Comparison of ENCODE assay signal across 14 cellular contexts in the genomic region with DNA sequence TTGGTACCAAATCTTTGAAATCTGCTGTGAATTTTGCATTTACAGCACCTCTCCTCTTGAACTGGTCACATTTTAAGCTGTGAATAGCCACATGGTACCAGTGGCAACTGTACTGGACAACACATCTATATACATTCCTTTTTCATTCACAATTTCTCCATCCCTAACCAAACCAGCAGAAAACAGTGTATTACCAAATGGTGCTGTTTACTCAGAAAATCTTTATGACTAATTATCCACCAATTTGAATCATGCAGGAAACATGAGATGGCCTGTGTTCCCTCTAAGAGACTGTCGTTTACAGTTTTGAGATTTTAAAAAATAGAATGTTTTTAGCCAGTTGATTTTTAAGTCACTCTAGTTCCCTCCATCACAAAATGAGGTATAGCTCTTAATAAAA. TPM values are rescaled to one million over a fixed set of nuclear protein-coding genes. Genes with fewer than 3 reads are reported as not detected.
DNase-seq lines count a peak whose midpoint lies in the region; ATAC-seq and TF ChIP-seq lines count a peak whose summit lies in the region.
"Had no signal": no experiment of that assay in that cellular context is flagged by ENCODE, and none has a peak within 500 bp of the region (broad histone marks: within the 10 kb centered on the region; RNA-seq: fewer than 3 reads in every experiment).

No MANE protein-coding gene starts in this region.

- WGBS in SK-N-SH (ENCODE audit: low lambda C conversion rate) = 11% methylated on average over 1 of the region's 1 CpG

- H3K4me1 Mint-ChIP-seq in activated T-cell treated with anti-CD3 and anti-CD28 coated beads, Interleukin-2, amount 50 U/mL, for 72 hours (ENCODE audit: low read depth) = peaks cover 41% of the 10 kb centered on the region

- H3K4me1 ChIP-seq in SK-N-SH (ENCODE audit: control insufficient read depth in 1 of 2, insufficient read depth in 2 of 2, low read depth in 1 of 2, low read length in 1 of 2) (peaks cover 0 to 21% of the 10 kb centered on the region in 2 experiments; a peak in 1 of 4 replicates), tibial artery (peaks cover 0 to 42% (median 13%) of the 10 kb centered on the region in 4 donors)
- H3K4me1 ChIP-seq: body of pancreas had no signal

- H3K4me2 ChIP-seq in SK-N-SH = no peak overlapping the region

- no peak for DNase-seq in activated T-cell treated with anti-CD3 and anti-CD28 coated beads, Interleukin-2, amount 50 U/mL, for 72 hours
- DNase-seq in activated T-cell treated with anti-CD3 and anti-CD28 coated beads, Interleukin-2, amount 50 U/mL, for 1 hour = no peak
- DNase-seq in SK-N-SH (no peak), fibroblast of peridontal ligament (ENCODE audit: extremely low read depth) (peak; percentile 81), tibial artery (no peak), DMS79 (lab: John Stamatoyannopoulos, UW) (no peak)
- DNase-seq in stimulated activated CD4-positive, alpha-beta T cell treated with anti-CD3 and anti-CD28 coated beads, Interleukin-2, amount 100 ng/mL, for 24 hours = no peak
- DNase-seq: activated CD8-positive, alpha-beta memory T cell treated with anti-CD3 and anti-CD28 coated beads, Interleukin-2, amount 50 U/mL, for 48 hours; body of pancreas; NCI-H2081 treated with DMSO at 0.1 percent for 48 hours; stimulated activated CD4-positive, alpha-beta T cell treated with anti-CD3 and anti-CD28 coated beads, Interleukin-15, amount 100 ng/mL, for 24 hours; stimulated activated naive CD8-positive, alpha-beta T cell treated with anti-CD3 and anti-CD28 coated beads, Interleukin-15, Interleukin-2, amounts not matched to agents 100 U/mL and 50 U/mL, for 24 hours had no signal

- no peaks in the 10 kb centered on the region for H3K9me3 Mint-ChIP-seq in activated T-cell treated with anti-CD3 and anti-CD28 coated beads, Interleukin-2, amount 50 U/mL, for 72 hours

- H3K27me3 Mint-ChIP-seq in activated T-cell treated with anti-CD3 and anti-CD28 coated beads, Interleukin-2, amount 50 U/mL, for 72 hours (ENCODE audit: low read depth) = peaks cover 2% of the 10 kb centered on the region

- POLR2A ChIA-PET in SK-N-SH (lab: Yijun Ruan, JAX) = no interaction called here

- intact Hi-C loops in tibial artery (cut with DNase I; ENCODE audit: low total_unique reads) = loop anchor here (2.0 to 5.0 kb wide), 2 partner anchors 261 to 282 kb away; no protein-coding TSS in a partner anchor

- peaks cover 5% of the 10 kb centered on the region for H3F3A ChIP-seq in SK-N-SH (replicated peaks; ENCODE audit: insufficient read depth)

- H3K4me3 Mint-ChIP-seq in activated T-cell treated with anti-CD3 and anti-CD28 coated beads, Interleukin-2, amount 50 U/mL, for 72 hours = peak overlapping the region in 1 of 2 donors; percentile 6

- H3K9me3 ChIP-seq in SK-N-SH = no peaks in the 10 kb centered on the region
- no peaks in the 10 kb centered on the region for H3K9me3 ChIP-seq in tibial artery
- H3K9me3 ChIP-seq: body of pancreas, esophagus muscularis mucosa had no signal

- peak; percentile 66 to 69 for ATAC-seq in activated T-cell treated with anti-CD3 and anti-CD28 coated beads, Interleukin-2, amount 50 U/mL, for 72 hours (replicated peaks in 1 of 2)
- ATAC-seq in GM21381 (IDR thresholded peaks at IDR 0.05; ENCODE audit: unreplicated experiment) = no peak
- ATAC-seq: body of pancreas; stimulated activated naive CD8-positive, alpha-beta T cell treated with anti-CD3 and anti-CD28 coated beads, Interleukin-15, Interleukin-2, amounts not matched to agents 100 U/mL and 50 U/mL, for 24 hours had no signal

- no peak for TF ChIP-seq CTCF in SK-N-SH (IDR thresholded peaks at IDR 0.05)
- TF ChIP-seq CTCF in tibial artery (IDR thresholded peaks at IDR 0.05) = no peak

- H3K9ac ChIP-seq in SK-N-SH = no peak overlapping the region; the same call in 1 of the 2 replicates

- peak in 1 of 2 experiments; percentile 37; a peak in 1 of 4 replicates for TF ChIP-seq EP300 in SK-N-SH (IDR thresholded peaks at IDR 0.05; ENCODE audit: borderline replicate concordance in 1 of 2, low read depth in 1 of 2, low read length in 1 of 2)

- H3K27me3 ChIP-seq in SK-N-SH (ENCODE audit: insufficient read depth) (no peaks in the 10 kb centered on the region), tibial artery (no peaks in the 10 kb centered on the region)
- H3K27me3 ChIP-seq: body of pancreas, esophagus muscularis mucosa had no signal

- CTCF ChIA-PET in SK-N-SH (lab: Yijun Ruan, JAX) = interaction anchor here (0.9 to 1.6 kb wide), 5 partner anchors 14 to 257 kb away, joined by 3 to 8 read pairs (median 4); no protein-coding TSS in a partner anchor

- H3K27ac Mint-ChIP-seq in activated T-cell treated with anti-CD3 and anti-CD28 coated beads, Interleukin-2, amount 50 U/mL, for 72 hours = peak overlapping the region; percentile 13

- peak overlapping the region in 1 of 2 experiments; percentile 33; a peak in 2 of 4 replicates for H3K27ac ChIP-seq in SK-N-SH (ENCODE audit: low read depth in 2 of 2, low read length in 1 of 2)
- H3K27ac ChIP-seq in tibial artery = peak overlapping the region; percentile 22 to 61
- H3K27ac ChIP-seq: body of pancreas, esophagus muscularis mucosa had no signal

- H3K36me3 Mint-ChIP-seq in activated T-cell treated with anti-CD3 and anti-CD28 coated beads, Interleukin-2, amount 50 U/mL, for 72 hours (ENCODE audit: insufficient read depth in 2 of 2) = peaks cover 0 to 9% of the 10 kb centered on the region in 2 donors

- no peaks in the 10 kb centered on the region for H3K9me2 ChIP-seq in SK-N-SH

- no peak for TF ChIP-seq RAD21 in SK-N-SH (IDR thresholded peaks at IDR 0.05; ENCODE audit: low read length)

- H3K4me3 ChIP-seq in SK-N-SH (ENCODE audit: low read depth in 2 of 2, low read length in 1 of 2) (no peak overlapping the region), tibial artery (no peak overlapping the region)
- H3K4me3 ChIP-seq: body of pancreas, esophagus muscularis mucosa had no signal

- H2AFZ ChIP-seq in SK-N-SH (ENCODE audit: low read depth) = peak overlapping the region; percentile 27; the same call in 1 of the 2 replicates

- H3K79me2 ChIP-seq in SK-N-SH (ENCODE audit: insufficient read depth) = no peaks in the 10 kb centered on the region

- H4K20me1 ChIP-seq in SK-N-SH (ENCODE audit: insufficient read depth) = no peaks in the 10 kb centered on the region

- H3K36me3 ChIP-seq in SK-N-SH (replicated peaks in 1 of 2; ENCODE audit: control insufficient read depth in 1 of 2, insufficient read depth in 2 of 2, low read length in 1 of 2) (no peaks in the 10 kb centered on the region), tibial artery (no peaks in the 10 kb centered on the region)

TF ChIP-seq in SK-N-SH, 30 proteins besides CTCF, POLR2A, EP300 and RAD21:
- TF ChIP-seq FOSL2 (IDR thresholded peaks at IDR 0.05; ENCODE audit: borderline replicate concordance, low read depth) (peak; percentile 76; the same call in 1 of the 2 replicates), JUND (IDR thresholded peaks at IDR 0.05) (peak; percentile 82), TEAD4 (IDR thresholded peaks at IDR 0.05; ENCODE audit: borderline replicate concordance, insufficient read depth) (0 out of 2 replicates have a peak, but pooled peaks have one; percentile 60), SIN3A (IDR thresholded peaks at IDR 0.05; ENCODE audit: borderline replicate concordance, low read depth, low read length) (no peak), GATA2 (CRISPR knock-in tag; IDR thresholded peaks at IDR 0.05) (no peak), YY1 (IDR thresholded peaks at IDR 0.05; ENCODE audit: low read depth) (no peak), NRF1 (IDR thresholded peaks at IDR 0.05; ENCODE audit: low read depth, low read length) (no peak), TCF12 (IDR thresholded peaks at IDR 0.05) (peak; percentile 61), FOXJ3 (CRISPR knock-in tag; IDR thresholded peaks at IDR 0.05) (no peak)
- TF ChIP-seq, protein P1, sequence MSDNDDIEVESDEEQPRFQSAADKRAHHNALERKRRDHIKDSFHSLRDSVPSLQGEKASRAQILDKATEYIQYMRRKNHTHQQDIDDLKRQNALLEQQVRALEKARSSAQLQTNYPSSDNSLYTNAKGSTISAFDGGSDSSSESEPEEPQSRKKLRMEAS (IDR thresholded peaks at IDR 0.05; ENCODE audit: low read depth) = no peak
- TF ChIP-seq, protein P2, sequence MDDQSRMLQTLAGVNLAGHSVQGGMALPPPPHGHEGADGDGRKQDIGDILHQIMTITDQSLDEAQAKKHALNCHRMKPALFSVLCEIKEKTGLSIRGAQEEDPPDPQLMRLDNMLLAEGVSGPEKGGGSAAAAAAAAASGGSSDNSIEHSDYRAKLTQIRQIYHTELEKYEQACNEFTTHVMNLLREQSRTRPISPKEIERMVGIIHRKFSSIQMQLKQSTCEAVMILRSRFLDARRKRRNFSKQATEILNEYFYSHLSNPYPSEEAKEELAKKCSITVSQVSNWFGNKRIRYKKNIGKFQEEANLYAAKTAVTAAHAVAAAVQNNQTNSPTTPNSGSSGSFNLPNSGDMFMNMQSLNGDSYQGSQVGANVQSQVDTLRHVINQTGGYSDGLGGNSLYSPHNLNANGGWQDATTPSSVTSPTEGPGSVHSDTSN (IDR thresholded peaks at IDR 0.05) = peak; percentile 27
- TF ChIP-seq, protein P3, sequence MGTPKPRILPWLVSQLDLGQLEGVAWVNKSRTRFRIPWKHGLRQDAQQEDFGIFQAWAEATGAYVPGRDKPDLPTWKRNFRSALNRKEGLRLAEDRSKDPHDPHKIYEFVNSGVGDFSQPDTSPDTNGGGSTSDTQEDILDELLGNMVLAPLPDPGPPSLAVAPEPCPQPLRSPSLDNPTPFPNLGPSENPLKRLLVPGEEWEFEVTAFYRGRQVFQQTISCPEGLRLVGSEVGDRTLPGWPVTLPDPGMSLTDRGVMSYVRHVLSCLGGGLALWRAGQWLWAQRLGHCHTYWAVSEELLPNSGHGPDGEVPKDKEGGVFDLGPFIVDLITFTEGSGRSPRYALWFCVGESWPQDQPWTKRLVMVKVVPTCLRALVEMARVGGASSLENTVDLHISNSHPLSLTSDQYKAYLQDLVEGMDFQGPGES (IDR thresholded peaks at IDR 0.05; ENCODE audit: low read depth, low read length) = no peak

RNA-seq across cellular contexts. Expression of a gene that starts 17.6 kb away (rescaled TPM):
- 100 to 1,000 TPM; 285 to 355 TPM for total RNA-seq in activated T-cell treated with anti-CD3 and anti-CD28 coated beads, Interleukin-2, amount 50 U/mL, for 72 hours
- 102 and 105 TPM in 2 replicates for polyA plus RNA-seq in SK-N-SH (2012; rRNA removed)
- polyA plus RNA-seq in SK-N-SH (2012; cell fraction: cytosol; rRNA removed) = 150 and 189 TPM in 2 replicates
- polyA plus RNA-seq in SK-N-SH (2012; cell fraction: nucleus; rRNA removed) = 45.9 and 84.7 TPM in 2 replicates

RNA-seq across cellular contexts. Expression of a gene that starts 39.4 kb away (rescaled TPM):
- 10 to 100 TPM in 1 of 2 donors, 1 to 10 TPM in 1; 9.6 to 10.3 TPM for total RNA-seq in activated T-cell treated with anti-CD3 and anti-CD28 coated beads, Interleukin-2, amount 50 U/mL, for 72 hours
- 2.3 and 5.2 TPM in 2 replicates for polyA plus RNA-seq in SK-N-SH (2012; rRNA removed)
- 4.1 and 5.1 TPM in 2 replicates for polyA plus RNA-seq in SK-N-SH (2012; cell fraction: cytosol; rRNA removed)
- 1.3 and 2.0 TPM in 2 replicates for polyA plus RNA-seq in SK-N-SH (2012; cell fraction: nucleus; rRNA removed)
